In genomic region chr2:26768759-26769500, GRCh38 we compare ENCODE assay signal across 1 cellular context.
TF ChIP-seq lines count a peak whose summit lies in the region.

No MANE protein-coding gene starts in this region.

TF ChIP-seq in K562, 482 proteins besides CTCF, POLR2A, EP300 and RAD21 (continued from another document and continues in another):
- TF ChIP-seq, protein P1, sequence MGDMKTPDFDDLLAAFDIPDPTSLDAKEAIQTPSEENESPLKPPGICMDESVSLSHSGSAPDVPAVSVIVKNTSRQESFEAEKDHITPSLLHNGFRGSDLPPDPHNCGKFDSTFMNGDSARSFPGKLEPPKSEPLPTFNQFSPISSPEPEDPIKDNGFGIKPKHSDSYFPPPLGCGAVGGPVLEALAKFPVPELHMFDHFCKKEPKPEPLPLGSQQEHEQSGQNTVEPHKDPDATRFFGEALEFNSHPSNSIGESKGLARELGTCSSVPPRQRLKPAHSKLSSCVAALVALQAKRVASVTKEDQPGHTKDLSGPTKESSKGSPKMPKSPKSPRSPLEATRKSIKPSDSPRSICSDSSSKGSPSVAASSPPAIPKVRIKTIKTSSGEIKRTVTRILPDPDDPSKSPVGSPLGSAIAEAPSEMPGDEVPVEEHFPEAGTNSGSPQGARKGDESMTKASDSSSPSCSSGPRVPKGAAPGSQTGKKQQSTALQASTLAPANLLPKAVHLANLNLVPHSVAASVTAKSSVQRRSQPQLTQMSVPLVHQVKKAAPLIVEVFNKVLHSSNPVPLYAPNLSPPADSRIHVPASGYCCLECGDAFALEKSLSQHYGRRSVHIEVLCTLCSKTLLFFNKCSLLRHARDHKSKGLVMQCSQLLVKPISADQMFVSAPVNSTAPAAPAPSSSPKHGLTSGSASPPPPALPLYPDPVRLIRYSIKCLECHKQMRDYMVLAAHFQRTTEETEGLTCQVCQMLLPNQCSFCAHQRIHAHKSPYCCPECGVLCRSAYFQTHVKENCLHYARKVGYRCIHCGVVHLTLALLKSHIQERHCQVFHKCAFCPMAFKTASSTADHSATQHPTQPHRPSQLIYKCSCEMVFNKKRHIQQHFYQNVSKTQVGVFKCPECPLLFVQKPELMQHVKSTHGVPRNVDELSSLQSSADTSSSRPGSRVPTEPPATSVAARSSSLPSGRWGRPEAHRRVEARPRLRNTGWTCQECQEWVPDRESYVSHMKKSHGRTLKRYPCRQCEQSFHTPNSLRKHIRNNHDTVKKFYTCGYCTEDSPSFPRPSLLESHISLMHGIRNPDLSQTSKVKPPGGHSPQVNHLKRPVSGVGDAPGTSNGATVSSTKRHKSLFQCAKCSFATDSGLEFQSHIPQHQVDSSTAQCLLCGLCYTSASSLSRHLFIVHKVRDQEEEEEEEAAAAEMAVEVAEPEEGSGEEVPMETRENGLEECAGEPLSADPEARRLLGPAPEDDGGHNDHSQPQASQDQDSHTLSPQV (IDR thresholded peaks at IDR 0.05): peak; percentile 99
- TF ChIP-seq PURB (CRISPR knock-in tag; IDR thresholded peaks at IDR 0.05; ENCODE audit: low read depth) (no peak), SETDB1 (IDR thresholded peaks at IDR 0.05; ENCODE audit: low read length) (no peak), SMARCA5 (IDR thresholded peaks at IDR 0.05) (peak; percentile 90; the same call in 1 of the 2 replicates), ELF2 (CRISPR knock-in tag; IDR thresholded peaks at IDR 0.05) (peak; percentile 56; the same call in 1 of the 2 replicates), GABPA (tag; conservative IDR thresholded peaks at IDR 0.05; ENCODE audit: low read depth) (peak; percentile 61), SNRNP70 (optimal IDR thresholded peaks at IDR 0.05; ENCODE audit: low read depth, low read length) (no peak), ZNF280B (CRISPR knock-in tag; IDR thresholded peaks at IDR 0.05) (no peak), RBM25 (IDR thresholded peaks at IDR 0.05; ENCODE audit: low read depth, low read length, severe bottlenecking) (peak; percentile 68), ZNF445 (CRISPR knock-in tag; IDR thresholded peaks at IDR 0.05; ENCODE audit: low read depth) (no peak), ZNF3 (CRISPR knock-in tag; IDR thresholded peaks at IDR 0.05) (no peak), ZZZ3 (IDR thresholded peaks at IDR 0.05) (no peak), KDM2B (CRISPR knock-in tag; IDR thresholded peaks at IDR 0.05) (no peak), ZNF384 (IDR thresholded peaks at IDR 0.05; ENCODE audit: low read depth, low read length) (0 out of 2 replicates have a peak, but pooled peaks have one; percentile 27), LCOR (CRISPR knock-in tag; IDR thresholded peaks at IDR 0.05) (peak; percentile 93), DPF2 (IDR thresholded peaks at IDR 0.05) (peak; percentile 94), E2F1 (CRISPR knock-in tag; IDR thresholded peaks at IDR 0.05) (no peak), ZNF766 (CRISPR knock-in tag; conservative IDR thresholded peaks at IDR 0.05) (peak; percentile 73), ZNF324 (CRISPR knock-in tag; IDR thresholded peaks at IDR 0.05) (no peak), PRMT5 (CRISPR knock-in tag; IDR thresholded peaks at IDR 0.05) (no peak), MAFF (IDR thresholded peaks at IDR 0.05; ENCODE audit: low read length) (peak; percentile 75), HNRNPK (IDR thresholded peaks at IDR 0.05; ENCODE audit: low read depth, low read length, poor library complexity, severe bottlenecking) (no peak), ZNF79 (CRISPR knock-in tag; IDR thresholded peaks at IDR 0.05; ENCODE audit: low read depth) (no peak), KLF10 (CRISPR knock-in tag; IDR thresholded peaks at IDR 0.05) (no peak), ZKSCAN1 (IDR thresholded peaks at IDR 0.05; ENCODE audit: low read depth, low read length) (0 out of 2 replicates have a peak, but pooled peaks have one; percentile 39), NCOA1 (IDR thresholded peaks at IDR 0.05; ENCODE audit: low read depth) (peak; percentile 76), ZNF277 (CRISPR knock-in tag; IDR thresholded peaks at IDR 0.05; ENCODE audit: borderline replicate concordance) (no peak), TFAP4 (CRISPR knock-in tag; IDR thresholded peaks at IDR 0.05; ENCODE audit: borderline replicate concordance) (peak; percentile 92), TRIM28 (IDR thresholded peaks at IDR 0.05) (no peak), PTBP1 (IDR thresholded peaks at IDR 0.05; ENCODE audit: low read depth, low read length) (0 out of 2 replicates have a peak, but pooled peaks have one; percentile 42), YY1 (IDR thresholded peaks at IDR 0.05; ENCODE audit: borderline replicate concordance in 1 of 3, control insufficient read depth in 1 of 3, extremely low read depth in 1 of 3, insufficient read depth in 3 of 3, insufficient read length in 1 of 3, insufficient replicate concordance in 2 of 3, low read depth in 1 of 3, low read length in 2 of 3) (peak in 1 of 3 experiments; percentile 50), TEAD4 (IDR thresholded peaks at IDR 0.05; ENCODE audit: low read length) (peak; percentile 88), TEAD4 (CRISPR knock-in tag; IDR thresholded peaks at IDR 0.05; ENCODE audit: borderline replicate concordance) (no peak)
- TF ChIP-seq, protein P2, sequence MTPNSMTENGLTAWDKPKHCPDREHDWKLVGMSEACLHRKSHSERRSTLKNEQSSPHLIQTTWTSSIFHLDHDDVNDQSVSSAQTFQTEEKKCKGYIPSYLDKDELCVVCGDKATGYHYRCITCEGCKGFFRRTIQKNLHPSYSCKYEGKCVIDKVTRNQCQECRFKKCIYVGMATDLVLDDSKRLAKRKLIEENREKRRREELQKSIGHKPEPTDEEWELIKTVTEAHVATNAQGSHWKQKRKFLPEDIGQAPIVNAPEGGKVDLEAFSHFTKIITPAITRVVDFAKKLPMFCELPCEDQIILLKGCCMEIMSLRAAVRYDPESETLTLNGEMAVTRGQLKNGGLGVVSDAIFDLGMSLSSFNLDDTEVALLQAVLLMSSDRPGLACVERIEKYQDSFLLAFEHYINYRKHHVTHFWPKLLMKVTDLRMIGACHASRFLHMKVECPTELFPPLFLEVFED (CRISPR knock-in tag; conservative IDR thresholded peaks at IDR 0.05): peak; percentile 54; the same call in 1 of the 2 replicates
- TF ChIP-seq, protein P3, sequence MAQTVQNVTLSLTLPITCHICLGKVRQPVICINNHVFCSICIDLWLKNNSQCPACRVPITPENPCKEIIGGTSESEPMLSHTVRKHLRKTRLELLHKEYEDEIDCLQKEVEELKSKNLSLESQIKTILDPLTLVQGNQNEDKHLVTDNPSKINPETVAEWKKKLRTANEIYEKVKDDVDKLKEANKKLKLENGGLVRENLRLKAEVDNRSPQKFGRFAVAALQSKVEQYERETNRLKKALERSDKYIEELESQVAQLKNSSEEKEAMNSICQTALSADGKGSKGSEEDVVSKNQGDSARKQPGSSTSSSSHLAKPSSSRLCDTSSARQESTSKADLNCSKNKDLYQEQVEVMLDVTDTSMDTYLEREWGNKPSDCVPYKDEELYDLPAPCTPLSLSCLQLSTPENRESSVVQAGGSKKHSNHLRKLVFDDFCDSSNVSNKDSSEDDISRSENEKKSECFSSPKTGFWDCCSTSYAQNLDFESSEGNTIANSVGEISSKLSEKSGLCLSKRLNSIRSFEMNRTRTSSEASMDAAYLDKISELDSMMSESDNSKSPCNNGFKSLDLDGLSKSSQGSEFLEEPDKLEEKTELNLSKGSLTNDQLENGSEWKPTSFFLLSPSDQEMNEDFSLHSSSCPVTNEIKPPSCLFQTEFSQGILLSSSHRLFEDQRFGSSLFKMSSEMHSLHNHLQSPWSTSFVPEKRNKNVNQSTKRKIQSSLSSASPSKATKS (CRISPR knock-in tag; IDR thresholded peaks at IDR 0.05): no peak
- TF ChIP-seq, protein P4, sequence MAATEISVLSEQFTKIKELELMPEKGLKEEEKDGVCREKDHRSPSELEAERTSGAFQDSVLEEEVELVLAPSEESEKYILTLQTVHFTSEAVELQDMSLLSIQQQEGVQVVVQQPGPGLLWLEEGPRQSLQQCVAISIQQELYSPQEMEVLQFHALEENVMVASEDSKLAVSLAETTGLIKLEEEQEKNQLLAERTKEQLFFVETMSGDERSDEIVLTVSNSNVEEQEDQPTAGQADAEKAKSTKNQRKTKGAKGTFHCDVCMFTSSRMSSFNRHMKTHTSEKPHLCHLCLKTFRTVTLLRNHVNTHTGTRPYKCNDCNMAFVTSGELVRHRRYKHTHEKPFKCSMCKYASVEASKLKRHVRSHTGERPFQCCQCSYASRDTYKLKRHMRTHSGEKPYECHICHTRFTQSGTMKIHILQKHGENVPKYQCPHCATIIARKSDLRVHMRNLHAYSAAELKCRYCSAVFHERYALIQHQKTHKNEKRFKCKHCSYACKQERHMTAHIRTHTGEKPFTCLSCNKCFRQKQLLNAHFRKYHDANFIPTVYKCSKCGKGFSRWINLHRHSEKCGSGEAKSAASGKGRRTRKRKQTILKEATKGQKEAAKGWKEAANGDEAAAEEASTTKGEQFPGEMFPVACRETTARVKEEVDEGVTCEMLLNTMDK (IDR thresholded peaks at IDR 0.05; ENCODE audit: borderline replicate concordance, insufficient read depth, low read depth, low read length, poor library complexity, severe bottlenecking): no peak
- TF ChIP-seq, protein P5, sequence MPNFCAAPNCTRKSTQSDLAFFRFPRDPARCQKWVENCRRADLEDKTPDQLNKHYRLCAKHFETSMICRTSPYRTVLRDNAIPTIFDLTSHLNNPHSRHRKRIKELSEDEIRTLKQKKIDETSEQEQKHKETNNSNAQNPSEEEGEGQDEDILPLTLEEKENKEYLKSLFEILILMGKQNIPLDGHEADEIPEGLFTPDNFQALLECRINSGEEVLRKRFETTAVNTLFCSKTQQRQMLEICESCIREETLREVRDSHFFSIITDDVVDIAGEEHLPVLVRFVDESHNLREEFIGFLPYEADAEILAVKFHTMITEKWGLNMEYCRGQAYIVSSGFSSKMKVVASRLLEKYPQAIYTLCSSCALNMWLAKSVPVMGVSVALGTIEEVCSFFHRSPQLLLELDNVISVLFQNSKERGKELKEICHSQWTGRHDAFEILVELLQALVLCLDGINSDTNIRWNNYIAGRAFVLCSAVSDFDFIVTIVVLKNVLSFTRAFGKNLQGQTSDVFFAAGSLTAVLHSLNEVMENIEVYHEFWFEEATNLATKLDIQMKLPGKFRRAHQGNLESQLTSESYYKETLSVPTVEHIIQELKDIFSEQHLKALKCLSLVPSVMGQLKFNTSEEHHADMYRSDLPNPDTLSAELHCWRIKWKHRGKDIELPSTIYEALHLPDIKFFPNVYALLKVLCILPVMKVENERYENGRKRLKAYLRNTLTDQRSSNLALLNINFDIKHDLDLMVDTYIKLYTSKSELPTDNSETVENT (CRISPR knock-in tag; IDR thresholded peaks at IDR 0.05): no peak
- TF ChIP-seq, protein P6, sequence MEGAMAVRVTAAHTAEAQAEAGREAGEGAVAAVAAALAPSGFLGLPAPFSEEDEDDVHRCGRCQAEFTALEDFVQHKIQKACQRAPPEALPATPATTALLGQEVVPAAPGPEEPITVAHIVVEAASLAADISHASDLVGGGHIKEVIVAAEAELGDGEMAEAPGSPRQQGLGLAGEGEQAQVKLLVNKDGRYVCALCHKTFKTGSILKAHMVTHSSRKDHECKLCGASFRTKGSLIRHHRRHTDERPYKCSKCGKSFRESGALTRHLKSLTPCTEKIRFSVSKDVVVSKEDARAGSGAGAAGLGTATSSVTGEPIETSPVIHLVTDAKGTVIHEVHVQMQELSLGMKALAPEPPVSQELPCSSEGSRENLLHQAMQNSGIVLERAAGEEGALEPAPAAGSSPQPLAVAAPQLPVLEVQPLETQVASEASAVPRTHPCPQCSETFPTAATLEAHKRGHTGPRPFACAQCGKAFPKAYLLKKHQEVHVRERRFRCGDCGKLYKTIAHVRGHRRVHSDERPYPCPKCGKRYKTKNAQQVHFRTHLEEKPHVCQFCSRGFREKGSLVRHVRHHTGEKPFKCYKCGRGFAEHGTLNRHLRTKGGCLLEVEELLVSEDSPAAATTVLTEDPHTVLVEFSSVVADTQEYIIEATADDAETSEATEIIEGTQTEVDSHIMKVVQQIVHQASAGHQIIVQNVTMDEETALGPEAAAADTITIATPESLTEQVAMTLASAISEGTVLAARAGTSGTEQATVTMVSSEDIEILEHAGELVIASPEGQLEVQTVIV (CRISPR knock-in tag; IDR thresholded peaks at IDR 0.05; ENCODE audit: borderline replicate concordance): no peak
